Comparison of ENCODE assay signal across 8 cellular contexts in genomic region chr1:150268706-150269403, GRCh38. TPM values are rescaled to one million over a fixed set of nuclear protein-coding genes. Genes with fewer than 3 reads are reported as not detected.
A peak's percentile ranks its signal among the peaks of the same experiment; 100 is the strongest.
DNase-seq lines count a peak whose midpoint lies in the region; TF ChIP-seq lines count a peak whose summit lies in the region.

Gene APH1A, minus strand, starts transcription at chr1:150269016. Its CDS starts 206 bp downstream, at chr1:150268810.

- peaks cover 3% of the 10 kb centered on the region for H3K27me3 Mint-ChIP-seq in HFFc6 (ENCODE audit: insufficient read depth)

- H3K4me3 ChIP-seq in NB4 (ENCODE audit: low read depth, low read length) (peak within 1 kb of the TSS; percentile 98), neuronal stem cell (ENCODE audit: low read length in 2 of 2) (peak within 1 kb of the TSS; percentile 85 to 95), subcutaneous abdominal adipose tissue (ENCODE audit: low read depth in 1 of 5, low read length in 5 of 5) (peak within 1 kb of the TSS; percentile 71 to 98 (median 94))

- peak within 1 kb of the TSS; percentile 95 for H3K27ac Mint-ChIP-seq in HFFc6

- H3K4ac ChIP-seq in neuronal stem cell (ENCODE audit: low read length): no peak within 1 kb of the TSS

- peak within 1 kb of the TSS; percentile 16 for H2BK12ac ChIP-seq in neuronal stem cell (ENCODE audit: low read length)

- TF ChIP-seq CTCF in HFFc6 (IDR thresholded peaks at IDR 0.05) (no peak), NB4 (IDR thresholded peaks at IDR 0.05; ENCODE audit: low read depth, low read length) (no peak)

- peak; percentile 65 for TF ChIP-seq POLR2A in NB4 (IDR thresholded peaks at IDR 0.05; ENCODE audit: extremely low read depth, insufficient read length)

- DNase-seq in GM04503 (ENCODE audit: low read depth) (peak; percentile 84), HFFc6 (peak; percentile 98), NB4 (ENCODE audit: low read depth) (peak; percentile 97), SK-N-DZ (ENCODE audit: low spot score) (peak; percentile 98), foreskin melanocyte (peak; percentile 96), neuronal stem cell (ENCODE audit: low spot score) (peak; percentile 91)
- DNase-seq in activated naive CD4-positive, alpha-beta T cell treated with Interleukin-2 at 50 U/mL for 16 hours: peak; percentile 93

- H2BK15ac ChIP-seq in neuronal stem cell (ENCODE audit: low read length): no peak within 1 kb of the TSS

- peak within 1 kb of the TSS; percentile 87 for H2AFZ ChIP-seq in neuronal stem cell (ENCODE audit: low read length)

- H3K4me1 Mint-ChIP-seq in HFFc6 (ENCODE audit: low read depth): peaks cover 45% of the 10 kb centered on the region

- H3K9me3 Mint-ChIP-seq in HFFc6: no peaks in the 10 kb centered on the region

- H3K18ac ChIP-seq in neuronal stem cell (ENCODE audit: low read length): peak within 1 kb of the TSS; percentile 83

- no CpG with 5 or more reads among the region's 49 CpGs for WGBS in neuronal stem cell (ENCODE audit: extremely low coverage in 2 of 2, insufficient read length in 2 of 2, insufficient replicate concordance in 1 of 2), 2 donors

- peaks cover 10% of the 10 kb centered on the region for H3K79me1 ChIP-seq in neuronal stem cell (ENCODE audit: low read depth, low read length)

- H2BK120ac ChIP-seq in neuronal stem cell (ENCODE audit: low read depth, low read length): no peak within 1 kb of the TSS

- H3K9me3 ChIP-seq in neuronal stem cell (replicated peaks in 1 of 2; ENCODE audit: control insufficient read depth in 2 of 2, insufficient read depth in 1 of 2, low read depth in 1 of 2, low read length in 2 of 2) (no peaks in the 10 kb centered on the region), subcutaneous abdominal adipose tissue (ENCODE audit: control insufficient read depth in 5 of 5, low read length in 5 of 5) (no peaks in the 10 kb centered on the region)

- peak within 1 kb of the TSS; percentile 25 for H3K23ac ChIP-seq in neuronal stem cell (ENCODE audit: low read depth, low read length, poor library complexity)

- peak within 1 kb of the TSS; percentile 92 for H3K4me2 ChIP-seq in neuronal stem cell (ENCODE audit: insufficient read depth, low read length, poor library complexity, severe bottlenecking)

- H2AK5ac ChIP-seq in neuronal stem cell (ENCODE audit: low read depth, low read length): peak within 1 kb of the TSS; percentile 92

- H4K8ac ChIP-seq in neuronal stem cell (ENCODE audit: low read depth, low read length): no peak within 1 kb of the TSS

- H3K4me1 ChIP-seq in neuronal stem cell (ENCODE audit: control insufficient read depth in 2 of 2, insufficient read depth in 1 of 2, low read depth in 1 of 2, low read length in 2 of 2): peaks cover 15% of the 10 kb centered on the region in 2 donors
- H3K4me1 ChIP-seq in subcutaneous abdominal adipose tissue (ENCODE audit: control insufficient read depth in 5 of 5, insufficient read depth in 5 of 5, low read length in 5 of 5): peaks cover 21 to 48% (median 46%) of the 10 kb centered on the region in 5 donors

- H3K27ac ChIP-seq in neuronal stem cell (replicated peaks; ENCODE audit: low read length) (peak within 1 kb of the TSS; percentile 55), subcutaneous abdominal adipose tissue (ENCODE audit: low read depth, low read length) (peak within 1 kb of the TSS; percentile 93)

- H3K27me3 ChIP-seq in neuronal stem cell (ENCODE audit: control insufficient read depth in 3 of 3, insufficient read depth in 3 of 3, low read depth in 1 of 3, low read length in 3 of 3) (no peaks in the 10 kb centered on the region), subcutaneous abdominal adipose tissue (ENCODE audit: control insufficient read depth in 5 of 5, insufficient read depth in 4 of 5, low read length in 5 of 5) (no peaks in the 10 kb centered on the region)

- H3K36me3 ChIP-seq in neuronal stem cell (replicated peaks in 1 of 2; ENCODE audit: control insufficient read depth in 2 of 2, insufficient read depth in 2 of 2, low read length in 2 of 2): peaks cover 25 to 39% of the 10 kb centered on the region in 2 donors
- H3K36me3 ChIP-seq in subcutaneous abdominal adipose tissue (ENCODE audit: control insufficient read depth in 5 of 5, insufficient read depth in 5 of 5, low read length in 5 of 5): peaks cover 5 to 36% (median 32%) of the 10 kb centered on the region in 5 donors

- peak within 1 kb of the TSS; percentile 65 for H3K14ac ChIP-seq in neuronal stem cell (ENCODE audit: low read length)

- peaks cover 29% of the 10 kb centered on the region for H3K36me3 Mint-ChIP-seq in HFFc6 (ENCODE audit: low read depth)

- H3K4me3 Mint-ChIP-seq in HFFc6: peak within 1 kb of the TSS; percentile 92

- H2BK5ac ChIP-seq in neuronal stem cell (ENCODE audit: low read length): no peak within 1 kb of the TSS

- H3K9ac ChIP-seq in neuronal stem cell (ENCODE audit: low read depth, low read length, poor library complexity) (peak within 1 kb of the TSS; percentile 95), subcutaneous abdominal adipose tissue (ENCODE audit: low read length in 5 of 5) (peak within 1 kb of the TSS; percentile 94 to 99 (median 97))

- no peak within 1 kb of the TSS for H4K91ac ChIP-seq in neuronal stem cell (ENCODE audit: low read depth, low read length, poor library complexity)

RNA-seq across cellular contexts. Expression of gene APH1A, which starts in this region (rescaled TPM):
- 100 to 1,000 TPM; 104 to 119 (median 107) TPM for total RNA-seq in HFFc6 (2021; fragmentation: NEBNext Ultra II Directional; extraction: Animal tissue kit (Norgen Biotek cat#: 25700))
- polyA plus RNA-seq in SK-N-DZ (2014; cell fraction: cytosol; rRNA removed): 241 and 259 TPM in 2 replicates
- 157 and 245 TPM in 2 replicates for polyA plus RNA-seq in SK-N-DZ (2014; cell fraction: nucleus; rRNA removed)
- polyA plus RNA-seq in neuronal stem cell (2013, experiment 1 of 2): 76.8 TPM
- 76.7 TPM for polyA plus RNA-seq in neuronal stem cell (2013, experiment 2 of 2)

Comparison
In these comparisons a context has a peak if more than half of its experiments do, and no peak if none do; other contexts are left out.
1. Peak in every context shown above with its lines: DNase-seq, H3K4me3 ChIP-seq and H3K27ac ChIP-seq.